In the genomic region with DNA sequence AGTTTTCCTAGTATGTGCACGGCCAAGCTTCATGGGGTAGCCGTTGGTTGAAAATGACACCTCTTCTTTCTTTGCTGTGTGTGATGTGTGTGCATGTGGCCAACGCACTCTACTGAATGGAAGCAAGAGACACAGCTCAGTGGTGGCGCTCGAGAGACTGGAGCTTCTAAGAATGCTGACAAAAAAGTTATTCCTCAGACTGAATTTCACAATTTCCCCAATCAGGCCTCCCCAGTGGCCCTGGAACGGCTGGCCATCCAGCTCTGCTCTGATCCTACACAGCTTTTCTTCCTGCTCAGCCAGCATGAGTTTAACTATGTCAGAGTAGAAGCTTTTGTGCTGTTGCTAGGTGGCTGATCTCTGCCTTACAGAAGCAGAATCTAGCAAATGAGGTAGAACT, we compare ENCODE assay signal across 9 cellular contexts.
DNase-seq lines count a peak whose midpoint lies in the region; TF ChIP-seq lines count a peak whose summit lies in the region.
"Had no signal": no experiment of that assay in that cellular context is flagged by ENCODE, and none has a peak within 500 bp of the region (broad histone marks: within the 10 kb centered on the region; RNA-seq: fewer than 3 reads in every experiment).

No MANE protein-coding gene starts in this region.

- 44 to 57% methylated on average over 6 of the region's 6 CpGs for WGBS in GM23248 (ENCODE audit: low coverage in 1 of 2, low lambda C conversion rate in 2 of 2, missing lambda C conversion rate in 2 of 2), 2 experiments

- H3K9me3 ChIP-seq in GM23248 (ENCODE audit: low read depth): no peaks in the 10 kb centered on the region

- H3K36me3 Mint-ChIP-seq in activated CD4-positive, alpha-beta memory T cell treated with anti-CD3 and anti-CD28 coated beads, Interleukin-2, amount 10 ng/mL, durations not matched to agents 7 days and 5 days (ENCODE audit: low read depth): no peaks in the 10 kb centered on the region

- H2AFZ ChIP-seq in GM23248: peak overlapping the region; percentile 68

- in situ Hi-C loops in GM23248 (cut with MboI): no loop called here

- POLR2A ChIA-PET in activated CD4-positive, alpha-beta memory T cell treated with anti-CD3 and anti-CD28 coated beads, Interleukin-2, amount 10 ng/mL, durations not matched to agents 7 days and 5 days (lab: Charles Lee): no interaction called here

- H3K27ac Mint-ChIP-seq in activated CD4-positive, alpha-beta memory T cell treated with anti-CD3 and anti-CD28 coated beads, Interleukin-2, amount 10 ng/mL, durations not matched to agents 7 days and 5 days: no peak overlapping the region
- H3K27ac Mint-ChIP-seq: activated naive CD8-positive, alpha-beta T cell treated with anti-CD3 and anti-CD28 coated beads, Interleukin-2, amount 50 U/mL, for 24 hours had no signal

- H3K36me3 ChIP-seq in GM23248 (ENCODE audit: low read depth): no peaks in the 10 kb centered on the region

- peaks cover 15% of the 10 kb centered on the region for H3K4me1 ChIP-seq in GM23248 (ENCODE audit: insufficient read depth)

- DNase-seq in GM23248 (peak; percentile 66), cardiac fibroblast (ENCODE audit: low read depth in 2 of 2) (peak; percentile 80 to 89), islet precursor cell (peak; percentile 54), skeletal muscle cell (ENCODE audit: low read depth) (peak; percentile 61), NCI-H2196 treated with DMSO at 0.1 percent for 48 hours (lab: John Stamatoyannopoulos, UW; ENCODE audit: unreplicated experiment) (no peak), DMS153 (lab: John Stamatoyannopoulos, UW) (no peak), NCI-H345 (lab: John Stamatoyannopoulos, UW) (no peak)
- no peak for DNase-seq in activated CD4-positive, alpha-beta memory T cell treated with anti-CD3 and anti-CD28 coated beads, Interleukin-2, amount 10 ng/mL, durations not matched to agents 7 days and 5 days
- DNase-seq: activated naive CD8-positive, alpha-beta T cell treated with anti-CD3 and anti-CD28 coated beads, Interleukin-2, amount 50 U/mL, for 24 hours had no signal

- no peaks in the 10 kb centered on the region for H3K79me2 ChIP-seq in GM23248 (ENCODE audit: insufficient read depth)

- H3K4me3 ChIP-seq in GM23248 (no peak overlapping the region), cardiac fibroblast (replicated peaks in 1 of 2; ENCODE audit: low read depth in 2 of 2, low read length in 2 of 2) (no peak overlapping the region), skeletal muscle cell (ENCODE audit: low read depth, low read length) (no peak overlapping the region)

- H3K4me2 ChIP-seq in GM23248 (ENCODE audit: unreplicated experiment): no peak overlapping the region

- H3K9me3 Mint-ChIP-seq in activated CD4-positive, alpha-beta memory T cell treated with anti-CD3 and anti-CD28 coated beads, Interleukin-2, amount 10 ng/mL, durations not matched to agents 7 days and 5 days: peaks cover 10% of the 10 kb centered on the region

- H3K9ac ChIP-seq in GM23248: peak overlapping the region; percentile 25; the same call in 1 of the 2 replicates

- CTCF ChIA-PET in activated CD4-positive, alpha-beta memory T cell treated with anti-CD3 and anti-CD28 coated beads, Interleukin-2, amount 10 ng/mL, durations not matched to agents 7 days and 5 days (lab: Charles Lee): no interaction called here

- H3K9me2 ChIP-seq in GM23248 (ENCODE audit: insufficient read depth): no peaks in the 10 kb centered on the region

- no peak overlapping the region for H3K4me3 Mint-ChIP-seq in activated CD4-positive, alpha-beta memory T cell treated with anti-CD3 and anti-CD28 coated beads, Interleukin-2, amount 10 ng/mL, durations not matched to agents 7 days and 5 days
- H3K4me3 Mint-ChIP-seq: activated naive CD8-positive, alpha-beta T cell treated with anti-CD3 and anti-CD28 coated beads, Interleukin-2, amount 50 U/mL, for 24 hours had no signal

- H4K20me1 ChIP-seq in GM23248 (ENCODE audit: insufficient read depth): no peaks in the 10 kb centered on the region

- H3F3A ChIP-seq in GM23248 (ENCODE audit: insufficient read depth): peaks cover 15% of the 10 kb centered on the region; the same call in 1 of the 2 replicates

- H3K27me3 ChIP-seq in GM23248 (replicated peaks; ENCODE audit: insufficient read depth): no peaks in the 10 kb centered on the region

- H3K27me3 Mint-ChIP-seq in activated CD4-positive, alpha-beta memory T cell treated with anti-CD3 and anti-CD28 coated beads, Interleukin-2, amount 10 ng/mL, durations not matched to agents 7 days and 5 days: no peaks in the 10 kb centered on the region
- H3K27me3 Mint-ChIP-seq: activated naive CD8-positive, alpha-beta T cell treated with anti-CD3 and anti-CD28 coated beads, Interleukin-2, amount 50 U/mL, for 24 hours had no signal

- TF ChIP-seq CTCF in cardiac fibroblast (IDR thresholded peaks at IDR 0.05; ENCODE audit: low read depth, low read length): peak; percentile 42

- H3K4me1 Mint-ChIP-seq in activated CD4-positive, alpha-beta memory T cell treated with anti-CD3 and anti-CD28 coated beads, Interleukin-2, amount 10 ng/mL, durations not matched to agents 7 days and 5 days: no peaks in the 10 kb centered on the region
- H3K4me1 Mint-ChIP-seq: activated naive CD8-positive, alpha-beta T cell treated with anti-CD3 and anti-CD28 coated beads, Interleukin-2, amount 50 U/mL, for 24 hours had no signal

- peak overlapping the region; percentile 33 for H3K27ac ChIP-seq in GM23248

Comparison
In these comparisons a context has a peak if more than half of its experiments do, and no peak if none do; other contexts are left out.
1. DNase-seq: peak in GM23248 (single experiment), cardiac fibroblast (2 of 2), islet precursor cell (single experiment) and skeletal muscle cell (single experiment); none in NCI-H2196 treated with DMSO at 0.1 percent for 48 hours (single experiment), DMS153 (single experiment), NCI-H345 (single experiment) and activated CD4-positive, alpha-beta memory T cell treated with anti-CD3 and anti-CD28 coated beads, Interleukin-2, amount 10 ng/mL, durations not matched to agents 7 days and 5 days (single experiment).